In the genomic region with DNA sequence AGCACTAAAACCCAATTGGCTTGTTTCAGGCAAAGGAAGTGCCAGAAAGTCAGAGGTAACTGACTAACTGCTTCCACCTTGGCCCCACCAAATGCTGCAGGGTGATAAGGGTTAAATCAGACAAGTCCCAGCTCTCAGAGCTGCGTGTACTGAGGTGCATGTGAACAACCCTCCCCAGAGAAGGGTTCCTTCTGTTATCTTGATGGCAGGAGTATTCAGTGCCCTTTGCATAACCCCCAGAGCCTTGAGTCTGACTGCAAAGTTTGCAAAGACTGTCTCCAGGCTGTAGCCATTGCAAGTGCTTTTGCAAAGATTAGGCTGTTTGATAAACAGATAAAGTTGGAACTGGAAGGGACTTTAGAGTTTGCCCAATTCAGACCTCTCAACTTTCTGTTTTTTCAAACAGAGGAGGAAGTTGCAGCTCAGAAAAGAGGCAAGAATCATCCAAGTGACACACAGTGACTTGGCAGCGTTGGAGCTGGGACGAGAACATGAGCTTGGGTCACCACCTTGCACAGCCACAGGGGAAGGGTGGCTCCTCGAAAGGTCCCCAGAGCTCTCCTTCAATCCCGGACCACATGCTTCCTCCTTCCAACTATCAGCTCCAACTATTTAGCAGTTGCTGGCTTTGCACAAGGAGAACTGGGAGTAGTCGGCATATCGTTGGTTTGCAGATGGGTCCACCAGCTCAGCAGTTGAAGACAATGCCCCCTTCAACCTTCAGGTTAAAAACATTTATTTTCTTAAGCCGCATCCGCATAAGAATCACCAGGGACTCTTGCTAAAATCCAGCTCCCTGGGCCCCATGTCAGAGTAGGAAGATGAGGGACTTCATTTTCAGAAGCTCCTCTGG, we compare ENCODE assay signal across 10 cellular contexts.
A peak's percentile ranks its signal among the peaks of the same experiment; 100 is the strongest.
DNase-seq lines count a peak whose midpoint lies in the region; ATAC-seq and TF ChIP-seq lines count a peak whose summit lies in the region.
"Had no signal": no experiment of that assay in that cellular context is flagged by ENCODE, and none has a peak within 500 bp of the region (broad histone marks: within the 10 kb centered on the region; RNA-seq: fewer than 3 reads in every experiment).

No MANE protein-coding gene starts in this region.

- no peak for TF ChIP-seq POLR2A in stomach (IDR thresholded peaks at IDR 0.05)

- peak; percentile 19 for DNase-seq in activated gamma-delta T cell treated with Interleukin-2 at 50 U/mL for 16 hours
- DNase-seq in activated gamma-delta T cell (lab: John Stamatoyannopoulos, UW), result no peak
- DNase-seq in OCI-M1 (lab: John Stamatoyannopoulos, UW), result peak; percentile 67
- peak; percentile 45 for DNase-seq in fibroblast of villous mesenchyme (ENCODE audit: low read depth)
- peak; percentile 39 for DNase-seq in stomach
- DNase-seq in NCI-H1048 (lab: John Stamatoyannopoulos, UW), result no peak
- DNase-seq in H4 (ENCODE audit: low spot score), result no peak
- DNase-seq: NCI-H1092 treated with DMSO at 0.1 percent for 48 hours had no signal

- intact Hi-C loops in stomach (cut with DNase I; ENCODE audit: low total_unique reads), result no loop called here

- no peaks in the 10 kb centered on the region for H3K27me3 ChIP-seq in stomach
- H3K27me3 ChIP-seq: vagina had no signal

- WGBS in stomach, 5 donors, result 37 to 45% (median 40%) methylated on average over 9 of the region's 9 CpGs

- TF ChIP-seq CTCF in fibroblast of villous mesenchyme (IDR thresholded peaks at IDR 0.05; ENCODE audit: insufficient read depth, low read depth, low read length) (no peak), stomach (IDR thresholded peaks at IDR 0.05) (no peak)

- peaks cover 10 to 30% (median 15%) of the 10 kb centered on the region in 4 donors for H3K4me1 ChIP-seq in stomach
- H3K4me1 ChIP-seq: vagina had no signal

- peak overlapping the region in 4 of 5 donors; percentile 18 to 49 (median 33) for H3K27ac ChIP-seq in stomach
- H3K27ac ChIP-seq: vagina had no signal

- H3K9me3 ChIP-seq in stomach, result peaks cover 0 to 7% (median 0%) of the 10 kb centered on the region in 4 donors
- H3K9me3 ChIP-seq: vagina had no signal

- no peak for ATAC-seq in HG03196 (IDR thresholded peaks at IDR 0.05; ENCODE audit: unreplicated experiment)

- H3K4me3 ChIP-seq in fibroblast of villous mesenchyme (ENCODE audit: low read depth, low read length) (no peak overlapping the region), stomach (no peak overlapping the region)
- H3K4me3 ChIP-seq: vagina had no signal

- no peaks in the 10 kb centered on the region for H3K36me3 ChIP-seq in stomach
- H3K36me3 ChIP-seq: vagina had no signal

- TF ChIP-seq EP300 in stomach (IDR thresholded peaks at IDR 0.05), result no peak

Comparison
In these comparisons a context has a peak if more than half of its experiments do, and no peak if none do; other contexts are left out.
1. DNase-seq: peak in activated gamma-delta T cell treated with Interleukin-2 at 50 U/mL for 16 hours (single experiment), OCI-M1 (single experiment), fibroblast of villous mesenchyme (single experiment) and stomach (single experiment); none in activated gamma-delta T cell (single experiment), NCI-H1048 (single experiment) and H4 (single experiment).